Comparison of ENCODE assay signal across 35 cellular contexts in the genomic region with DNA sequence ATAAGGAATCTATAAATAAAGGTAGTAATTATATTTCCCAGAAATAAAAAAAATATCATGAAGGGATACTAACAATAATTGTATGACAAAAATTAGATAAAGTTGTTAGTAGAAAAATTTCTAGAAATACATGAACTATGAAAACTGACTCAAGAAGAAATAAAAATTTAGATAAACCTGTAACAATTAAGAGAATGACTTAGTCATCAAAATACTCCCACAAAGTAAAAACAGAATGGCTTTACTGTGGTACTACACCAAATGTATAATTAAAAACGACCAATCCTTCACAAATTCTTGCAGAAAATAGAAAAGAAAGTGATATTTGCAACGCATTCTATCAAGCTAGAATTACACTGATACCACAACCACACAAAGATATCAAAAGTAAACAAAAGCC.
"Had no signal": no experiment of that assay in that cellular context is flagged by ENCODE, and none has a peak within 500 bp of the region (broad histone marks: within the 10 kb centered on the region; RNA-seq: fewer than 3 reads in every experiment).

No MANE protein-coding gene starts in this region.

- H3K27ac ChIP-seq: KMS-11 had no signal

- H3K9ac ChIP-seq: KMS-11 had no signal

- H3K4me2 ChIP-seq: KMS-11 had no signal

- H3K36me3 ChIP-seq: MG63 had no signal

- DNase-seq: Karpas-422, Kasumi-1, MG63, MM.1S, MV-4-11, NCI-H1048, NCI-H1092, NCI-H1092 treated with DMSO at 0.1 percent for 48 hours, NCI-H1105, NCI-H1105 treated with DMSO at 0.1 percent for 48 hours, NCI-H1417, NCI-H1417 treated with DMSO at 0.1 percent for 48 hours, NCI-H1436, NCI-H1436 treated with DMSO at 0.1 percent for 48 hours, NCI-H146, NCI-H1694, NCI-H1694 treated with DMSO at 0.1 percent for 48 hours, NCI-H187, NCI-H187 treated with DMSO at 0.1 percent for 48 hours, NCI-H1930, NCI-H2029, NCI-H2029 treated with DMSO at 0.1 percent for 48 hours, NCI-H2081, NCI-H2081 treated with DMSO at 0.1 percent for 48 hours, NCI-H2107, NCI-H2171, NCI-H2171 treated with DMSO at 0.1 percent for 48 hours, NCI-H2227 treated with DMSO at 0.1 percent for 48 hours, NCI-H226, NCI-H345, NCI-H446, NCI-H446 treated with DMSO at 0.1 percent for 48 hours, NCI-H510A, NCI-H510A treated with DMSO at 0.1 percent for 48 hours had no signal

- H3K4me3 ChIP-seq: MG63 had no signal

- H3K9me3 ChIP-seq: MG63 had no signal
